Comparison of ENCODE assay signal across 21 cellular contexts in genomic region chr3:126848991-126849390, GRCh38.
"Had no signal": no experiment of that assay in that cellular context is flagged by ENCODE, and none has a peak within 500 bp of the region (broad histone marks: within the 10 kb centered on the region; RNA-seq: fewer than 3 reads in every experiment).

No MANE protein-coding gene starts in this region.

- H3K27me3 Mint-ChIP-seq: activated B cell treated with CpG ODN at 0.5 μM for 24 hours; activated CD4-positive, alpha-beta T cell treated with anti-CD3 and anti-CD28 coated beads, Interleukin-2, amount 10 ng/mL, durations not matched to agents 7 days and 5 days; activated naive CD8-positive, alpha-beta T cell; central memory CD8-positive, alpha-beta T cell; naive B cell had no signal

- H3K4me3 Mint-ChIP-seq: activated B cell treated with CpG ODN at 0.5 μM for 24 hours; activated CD4-positive, alpha-beta T cell treated with anti-CD3 and anti-CD28 coated beads, Interleukin-2, amount 10 ng/mL, durations not matched to agents 7 days and 5 days; activated naive CD8-positive, alpha-beta T cell; activated T-cell treated with anti-CD3 and anti-CD28 coated beads, Interleukin-2, amount 50 U/mL, for 72 hours; central memory CD8-positive, alpha-beta T cell; naive B cell had no signal

- H3K4me3 ChIP-seq: body of pancreas, tibial nerve had no signal

- H3K36me3 ChIP-seq: neutrophil, tibial nerve had no signal

- H3K9me3 Mint-ChIP-seq: activated B cell treated with CpG ODN at 0.5 μM for 24 hours; activated CD4-positive, alpha-beta T cell treated with anti-CD3 and anti-CD28 coated beads, Interleukin-2, amount 10 ng/mL, durations not matched to agents 7 days and 5 days; activated T-cell treated with anti-CD3 and anti-CD28 coated beads, Interleukin-2, amount 50 U/mL, for 72 hours; central memory CD8-positive, alpha-beta T cell; naive B cell had no signal

- H3K27me3 ChIP-seq: body of pancreas, foreskin keratinocyte, tibial nerve had no signal

- FAIRE-seq: TTC549 had no signal

- ATAC-seq: activated T-cell treated with anti-CD3 and anti-CD28 coated beads, Interleukin-2, amount 50 U/mL, for 72 hours; body of pancreas; foreskin keratinocyte; left colon had no signal

- H3K9me3 ChIP-seq: body of pancreas, neutrophil, tibial nerve had no signal

- H3K27ac ChIP-seq: body of pancreas, foreskin keratinocyte, neutrophil, tibial nerve had no signal

- H3K4me1 ChIP-seq: tibial nerve had no signal

- H3K27ac Mint-ChIP-seq: activated B cell treated with CpG ODN at 0.5 μM for 24 hours; activated CD4-positive, alpha-beta T cell treated with anti-CD3 and anti-CD28 coated beads, Interleukin-2, amount 10 ng/mL, durations not matched to agents 7 days and 5 days; activated naive CD8-positive, alpha-beta T cell; activated T-cell treated with anti-CD3 and anti-CD28 coated beads, Interleukin-2, amount 50 U/mL, for 72 hours; naive B cell had no signal

- H3K4me1 Mint-ChIP-seq: activated B cell treated with CpG ODN at 0.5 μM for 24 hours; activated CD4-positive, alpha-beta T cell treated with anti-CD3 and anti-CD28 coated beads, Interleukin-2, amount 10 ng/mL, durations not matched to agents 7 days and 5 days had no signal

- DNase-seq: activated B cell treated with CpG ODN at 0.5 μM for 24 hours; activated CD4-positive, alpha-beta T cell treated with anti-CD3 and anti-CD28 coated beads, Interleukin-2, amount 10 ng/mL, durations not matched to agents 7 days and 5 days; activated gamma-delta T cell; activated T-cell treated with anti-CD3 and anti-CD28 coated beads, Interleukin-2, amount 50 U/mL, for 72 hours; amygdala; body of pancreas; cortex of kidney; effector CD8-positive, alpha-beta T cell; foreskin keratinocyte; left colon; naive B cell; stimulated activated CD4-positive, alpha-beta T cell treated with anti-CD3 and anti-CD28 coated beads, Interleukin-15, amount 100 ng/mL, for 24 hours; stimulated activated CD4-positive, alpha-beta T cell treated with anti-CD3 and anti-CD28 coated beads, Interleukin-4, amount 100 ng/mL, for 1 hour; stimulated activated naive CD4-positive, alpha-beta T cell treated with Interleukin-2 at 50 U/mL for 16 hours; substantia nigra; T-helper 2 cell had no signal
